In genomic region chr7:155820246-155820645, GRCh38 we compare ENCODE assay signal across 1 cellular context.
TF ChIP-seq lines count a peak whose summit lies in the region.

No MANE protein-coding gene starts in this region.

TF ChIP-seq in H1, 55 proteins besides CTCF, POLR2A, EP300 and RAD21:
- TF ChIP-seq FOSL1 (IDR thresholded peaks at IDR 0.05; ENCODE audit: insufficient read depth, low read depth, low read length) (no peak), ATF3 (IDR thresholded peaks at IDR 0.05; ENCODE audit: insufficient read depth, low read depth, low read length) (no peak)
TF ChIP-seq in H1: peak in this region for 0.
